In genomic region chr15:67501836-67502461, GRCh38 we compare ENCODE assay signal across 13 cellular contexts.
DNase-seq lines count a peak whose midpoint lies in the region; ATAC-seq, FAIRE-seq and TF ChIP-seq lines count a peak whose summit lies in the region.
"Had no signal": no experiment of that assay in that cellular context is flagged by ENCODE, and none has a peak within 500 bp of the region (broad histone marks: within the 10 kb centered on the region; RNA-seq: fewer than 3 reads in every experiment).

No MANE protein-coding gene starts in this region.

- no peaks in the 10 kb centered on the region for H3K36me3 ChIP-seq in adipocyte (ENCODE audit: control insufficient read depth, insufficient read depth, low read length, severe bottlenecking)
- H3K36me3 ChIP-seq: neutrophil had no signal

- DNase-seq in COR-L47 (lab: John Stamatoyannopoulos, UW) = peak; percentile 33
- DNase-seq in NCI-H1092 (lab: John Stamatoyannopoulos, UW) = peak; percentile 13
- DNase-seq in adipocyte (ENCODE audit: low read depth) = no peak
- peak; percentile 3 for DNase-seq in left kidney (ENCODE audit: low read depth, low spot score)
- DNase-seq in RWPE1 (ENCODE audit: low spot score) = no peak
- DNase-seq in H54 (ENCODE audit: insufficient read length, low spot score) = no peak
- no peak for DNase-seq in foreskin melanocyte
- DNase-seq: activated CD8-positive, alpha-beta T cell treated with anti-CD3 and anti-CD28 coated beads for 36 hours; activated naive CD4-positive, alpha-beta T cell treated with anti-CD3 and anti-CD28 coated beads for 36 hours; cortex of kidney; MM.1S had no signal

- no peaks in the 10 kb centered on the region for H3K9me3 ChIP-seq in adipocyte (ENCODE audit: control insufficient read depth, low read length)
- H3K9me3 ChIP-seq: neutrophil had no signal

- H3K4me1 ChIP-seq in adipocyte (ENCODE audit: control insufficient read depth, insufficient read depth, low read length) = peaks cover 67% of the 10 kb centered on the region

- CTCF ChIA-PET in RWPE1 (lab: Yijun Ruan, JAX) = interaction anchor here (0.6 to 0.7 kb wide), 2 partner anchors 639 to 851 kb away, joined by 3 read pairs; no protein-coding TSS in a partner anchor

- no peak for FAIRE-seq in H54 (lab: Jason Lieb, UNC)

- H3K27me3 ChIP-seq in adipocyte (replicated peaks; ENCODE audit: control insufficient read depth, insufficient read depth, low read length) = no peaks in the 10 kb centered on the region
- H3K27me3 ChIP-seq: neutrophil had no signal

- H3K9ac ChIP-seq in adipocyte (ENCODE audit: low read length) = peak overlapping the region; percentile 67

- peak overlapping the region; percentile 45 for H3K4me3 ChIP-seq in adipocyte (ENCODE audit: low read length)

- no peak for ATAC-seq in GM21360 (IDR thresholded peaks at IDR 0.05; ENCODE audit: unreplicated experiment)
- ATAC-seq: activated CD8-positive, alpha-beta T cell treated with anti-CD3 and anti-CD28 coated beads for 36 hours had no signal

- TF ChIP-seq POLR2A in H54 (IDR thresholded peaks at IDR 0.05; ENCODE audit: low read depth, low read length) = no peak

- H3K27ac ChIP-seq in RWPE1 = no peak overlapping the region
- H3K27ac ChIP-seq: neutrophil had no signal

- POLR2A ChIA-PET in RWPE1 (lab: Yijun Ruan, JAX; ENCODE audit: low non-redundant PET) = no interaction called here

- no peak for TF ChIP-seq CTCF in RWPE1 (conservative IDR thresholded peaks at IDR 0.05; ENCODE audit: low read depth)

Comparison
In these comparisons a context has a peak if more than half of its experiments do, and no peak if none do; other contexts are left out.
1. DNase-seq: peak in COR-L47 (single experiment), NCI-H1092 (single experiment) and left kidney (single experiment); none in adipocyte (single experiment), RWPE1 (single experiment), H54 (single experiment) and foreskin melanocyte (single experiment).